ENCODE assay signal across 10 cellular contexts in genomic region chr9:68500457-68501158, GRCh38.
A peak's percentile ranks its signal among the peaks of the same experiment; 100 is the strongest.
DNase-seq lines count a peak whose midpoint lies in the region; ATAC-seq and TF ChIP-seq lines count a peak whose summit lies in the region.
"Had no signal": no experiment of that assay in that cellular context is flagged by ENCODE, and none has a peak within 500 bp of the region (broad histone marks: within the 10 kb centered on the region; RNA-seq: fewer than 3 reads in every experiment).

No MANE protein-coding gene starts in this region.

- TF ChIP-seq CTCF in nephron (IDR thresholded peaks at IDR 0.05; ENCODE audit: unreplicated experiment in 3 of 3) = no peak

- peaks cover 37% of the 10 kb centered on the region for H3K36me3 Mint-ChIP-seq in nephron (ENCODE audit: low read depth)
- H3K36me3 Mint-ChIP-seq: CD14-positive monocyte had no signal

- peaks cover 43% of the 10 kb centered on the region for H3K4me1 Mint-ChIP-seq in nephron

- no peaks in the 10 kb centered on the region for H3K27me3 Mint-ChIP-seq in nephron (ENCODE audit: low read depth)

- ATAC-seq in HG03097 (IDR thresholded peaks at IDR 0.05; ENCODE audit: low FRiP score, unreplicated experiment) = no peak

- peak; percentile 68 for DNase-seq in COLO829 (ENCODE audit: low spot score)
- peak; percentile 35 to 66 for DNase-seq in NCI-H526 (lab: John Stamatoyannopoulos, UW)
- DNase-seq in fibroblast of peridontal ligament (ENCODE audit: extremely low read depth) = peak; percentile 61
- no peak for DNase-seq in NCI-H1092 treated with DMSO at 0.1 percent for 48 hours (lab: John Stamatoyannopoulos, UW)
- no peak for DNase-seq in SKM-1 treated with dmso at 0.1 percent for 144 hours (lab: John Stamatoyannopoulos, UW; ENCODE audit: unreplicated experiment)
- no peak for DNase-seq in activated naive CD4-positive, alpha-beta T cell treated with Interleukin-2 at 50 U/mL for 16 hours
- DNase-seq: activated CD4-positive, alpha-beta T cell treated with anti-CD3 and anti-CD28 coated beads, Interleukin-2, amount 50 U/mL, for 48 hours had no signal

- peak overlapping the region; percentile 19 to 44 (median 23) for H3K27ac Mint-ChIP-seq in nephron

- H3K9me3 Mint-ChIP-seq in nephron = no peaks in the 10 kb centered on the region

- no peak overlapping the region for H3K4me3 Mint-ChIP-seq in nephron
- H3K4me3 Mint-ChIP-seq: CD14-positive monocyte had no signal

Comparison
In these comparisons a context has a peak if more than half of its experiments do, and no peak if none do; other contexts are left out.
1. DNase-seq: peak in COLO829 (single experiment), NCI-H526 (2 of 2) and fibroblast of peridontal ligament (single experiment); none in NCI-H1092 treated with DMSO at 0.1 percent for 48 hours (single experiment), SKM-1 treated with dmso at 0.1 percent for 144 hours (single experiment) and activated naive CD4-positive, alpha-beta T cell treated with Interleukin-2 at 50 U/mL for 16 hours (single experiment).